8 cellular contexts compared by ENCODE assay signal in the genomic region with DNA sequence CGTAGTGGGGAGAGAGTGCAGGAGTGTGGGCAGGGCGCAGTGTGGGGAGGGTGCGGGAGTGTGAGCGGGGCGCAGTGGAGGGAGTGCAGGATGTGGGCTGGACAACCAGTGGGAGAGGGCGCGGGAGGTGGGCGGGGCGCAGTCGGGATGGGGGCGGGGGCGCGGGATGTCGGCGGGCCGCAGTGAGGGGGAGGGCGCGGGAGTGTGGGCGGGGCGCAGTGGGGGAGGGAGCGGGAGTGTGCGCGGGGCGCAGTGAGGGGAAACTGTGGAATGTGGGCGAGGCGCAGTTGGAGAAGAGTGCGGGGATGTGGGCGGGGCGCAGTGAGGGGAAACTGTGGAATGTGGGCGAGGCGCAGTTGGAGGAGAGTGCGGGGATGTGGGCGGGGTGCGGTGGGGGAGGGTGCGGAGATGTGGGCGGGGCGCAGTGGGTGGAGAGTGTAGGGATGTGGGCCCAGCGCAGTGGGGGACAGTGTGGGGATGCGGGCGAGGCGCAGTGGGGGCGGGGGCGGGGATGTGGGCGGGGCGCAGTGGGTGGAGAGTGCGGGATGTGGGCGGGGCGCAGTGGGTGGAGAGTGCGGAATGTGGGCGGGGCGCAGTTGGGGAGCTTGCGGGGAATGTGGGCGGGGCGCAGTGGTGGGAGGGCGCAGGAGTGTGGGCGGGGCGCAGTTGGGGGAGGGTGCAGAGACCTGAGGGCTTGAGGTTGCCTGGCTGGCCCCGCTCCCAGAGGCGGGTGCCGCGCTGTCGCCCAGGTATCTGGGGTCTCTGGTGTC. TPM values are rescaled to one million over a fixed set of nuclear protein-coding genes. Genes with fewer than 3 reads are reported as not detected.
A peak's percentile ranks its signal among the peaks of the same experiment; 100 is the strongest.
DNase-seq lines count a peak whose midpoint lies in the region; ATAC-seq and TF ChIP-seq lines count a peak whose summit lies in the region.

Gene NXNL2 (plus strand): TSS at position 723 of the 770 bp plus-strand sequence. CDS start 257 bp downstream, outside the sequence.

- H3K4me1 ChIP-seq in effector memory CD4-positive, alpha-beta T cell (ENCODE audit: control insufficient read depth, insufficient read depth, low read length, poor library complexity, severe bottlenecking) = peaks cover 11% of the 10 kb centered on the region

- H3K36me3 ChIP-seq in effector memory CD4-positive, alpha-beta T cell (ENCODE audit: control insufficient read depth, insufficient read depth, low read length) = no peaks in the 10 kb centered on the region

- DNase-seq in HEK293T (ENCODE audit: extremely low spot score) (peak; percentile 88), lung microvascular endothelial cell (ENCODE audit: low read depth in 2 of 2) (peak; percentile 76 to 94), NCI-H1436 (lab: John Stamatoyannopoulos, UW) (no peak), NCI-H510A treated with DMSO at 0.1 percent for 48 hours (lab: John Stamatoyannopoulos, UW) (no peak)
- DNase-seq in activated CD4-positive, alpha-beta T cell treated with anti-CD3 and anti-CD28 coated beads for 48 hours = peak; percentile 56
- no peak for DNase-seq in effector memory CD4-positive, alpha-beta T cell
- no peak for DNase-seq in stimulated activated effector memory CD8-positive, alpha-beta T cell treated with anti-CD3 and anti-CD28 coated beads, Interleukin-12 subunit alpha, Interleukin-12 subunit beta, amount 100 ng/mL, for 72 hours (ENCODE audit: low spot score in 2 of 2)

- no peak for ATAC-seq in stimulated activated effector memory CD8-positive, alpha-beta T cell treated with anti-CD3 and anti-CD28 coated beads, Interleukin-12 subunit alpha, Interleukin-12 subunit beta, amount 100 ng/mL, for 72 hours

- peaks cover 3% of the 10 kb centered on the region for H3K27me3 ChIP-seq in effector memory CD4-positive, alpha-beta T cell (replicated peaks; ENCODE audit: control insufficient read depth, insufficient read depth, low read length, poor library complexity, severe bottlenecking)

- peak within 1 kb of the TSS; percentile 9 for H3K4me3 Mint-ChIP-seq in stimulated activated effector memory CD8-positive, alpha-beta T cell treated with anti-CD3 and anti-CD28 coated beads, Interleukin-12 subunit alpha, Interleukin-12 subunit beta, amount 100 ng/mL, for 72 hours

- H3K27ac ChIP-seq in 22Rv1 = 0 out of 2 replicates have a peak within 1 kb of the TSS, but pooled peaks have one; percentile 13
- no peak within 1 kb of the TSS for H3K27ac ChIP-seq in effector memory CD4-positive, alpha-beta T cell (ENCODE audit: insufficient read depth, low read length, poor library complexity, severe bottlenecking)

- H3K9me3 ChIP-seq in effector memory CD4-positive, alpha-beta T cell (ENCODE audit: control insufficient read depth, low read length) = no peaks in the 10 kb centered on the region

- POLR2A ChIA-PET in HEK293T (lab: Yijun Ruan, JAX) = no interaction called here

- H3K36me3 Mint-ChIP-seq in stimulated activated effector memory CD8-positive, alpha-beta T cell treated with anti-CD3 and anti-CD28 coated beads, Interleukin-12 subunit alpha, Interleukin-12 subunit beta, amount 100 ng/mL, for 72 hours = no peaks in the 10 kb centered on the region

- H3K27ac Mint-ChIP-seq in stimulated activated effector memory CD8-positive, alpha-beta T cell treated with anti-CD3 and anti-CD28 coated beads, Interleukin-12 subunit alpha, Interleukin-12 subunit beta, amount 100 ng/mL, for 72 hours = no peak within 1 kb of the TSS

- H3K4me1 Mint-ChIP-seq in stimulated activated effector memory CD8-positive, alpha-beta T cell treated with anti-CD3 and anti-CD28 coated beads, Interleukin-12 subunit alpha, Interleukin-12 subunit beta, amount 100 ng/mL, for 72 hours = peaks cover 12% of the 10 kb centered on the region

- TF ChIP-seq CTCF in 22Rv1 (IDR thresholded peaks at IDR 0.05) = no peak

- H3K4me3 ChIP-seq in effector memory CD4-positive, alpha-beta T cell (ENCODE audit: insufficient read depth, low read depth, low read length, poor library complexity, severe bottlenecking) = peak within 1 kb of the TSS; percentile 46

- H3K9me3 Mint-ChIP-seq in stimulated activated effector memory CD8-positive, alpha-beta T cell treated with anti-CD3 and anti-CD28 coated beads, Interleukin-12 subunit alpha, Interleukin-12 subunit beta, amount 100 ng/mL, for 72 hours = no peaks in the 10 kb centered on the region

- CTCF ChIA-PET in HEK293T (lab: Yijun Ruan, JAX) = no interaction called here

TF ChIP-seq in HEK293T, 16 proteins besides CTCF, POLR2A, EP300 and RAD21:
- TF ChIP-seq NFRKB (IDR thresholded peaks at IDR 0.05) = no peak
- no peak for TF ChIP-seq SP1 (IDR thresholded peaks at IDR 0.05)
- TF ChIP-seq FOXM1 (IDR thresholded peaks at IDR 0.05; ENCODE audit: borderline replicate concordance) = no peak
- no peak for TF ChIP-seq LEF1 (IDR thresholded peaks at IDR 0.05; ENCODE audit: borderline replicate concordance)
- no peak for TF ChIP-seq HDGF (IDR thresholded peaks at IDR 0.05; ENCODE audit: borderline replicate concordance)
- no peak for TF ChIP-seq FOXA1 (IDR thresholded peaks at IDR 0.05)
- no peak for TF ChIP-seq TARDBP (IDR thresholded peaks at IDR 0.05)
- TF ChIP-seq ARNT (IDR thresholded peaks at IDR 0.05) = no peak
- TF ChIP-seq FOXK2 (IDR thresholded peaks at IDR 0.05) = no peak
- no peak for TF ChIP-seq PKNOX1 (IDR thresholded peaks at IDR 0.05)
- TF ChIP-seq ELF4 (IDR thresholded peaks at IDR 0.05) = no peak
- TF ChIP-seq BHLHE40 (IDR thresholded peaks at IDR 0.05; ENCODE audit: borderline replicate concordance) = no peak
- TF ChIP-seq ZNF384 (IDR thresholded peaks at IDR 0.05) = no peak
- no peak for TF ChIP-seq CTBP1 (IDR thresholded peaks at IDR 0.05; ENCODE audit: borderline replicate concordance)
- TF ChIP-seq SUZ12 (IDR thresholded peaks at IDR 0.05) = no peak
- no peak for TF ChIP-seq L3MBTL2 (conservative IDR thresholded peaks at IDR 0.05)

RNA-seq across cellular contexts. Expression of gene NXNL2, which starts in this region (rescaled TPM):
- under 0.01 and 0.79 TPM in 2 replicates for total RNA-seq in lung microvascular endothelial cell

Comparison
In these comparisons a context has a peak if more than half of its experiments do, and no peak if none do; other contexts are left out.
1. Peak in DNase-seq in lung microvascular endothelial cell; RNA of the gene not detected or under 1 TPM.
2. DNase-seq: peak in HEK293T (single experiment) and activated CD4-positive, alpha-beta T cell treated with anti-CD3 and anti-CD28 coated beads for 48 hours (single experiment); none in effector memory CD4-positive, alpha-beta T cell (0 of 3), stimulated activated effector memory CD8-positive, alpha-beta T cell treated with anti-CD3 and anti-CD28 coated beads, Interleukin-12 subunit alpha, Interleukin-12 subunit beta, amount 100 ng/mL, for 72 hours (0 of 2), NCI-H1436 (single experiment) and NCI-H510A treated with DMSO at 0.1 percent for 48 hours (single experiment).